Comparison of ENCODE assay signal across 8 cellular contexts in genomic region chr12:122366685-122367475, GRCh38. TPM values are rescaled to one million over a fixed set of nuclear protein-coding genes. Genes with fewer than 3 reads are reported as not detected.
DNase-seq lines count a peak whose midpoint lies in the region; ATAC-seq and TF ChIP-seq lines count a peak whose summit lies in the region.

No MANE protein-coding gene starts in this region.

- DNase-seq in COLO668 (lab: John Stamatoyannopoulos, UW; ENCODE audit: unreplicated experiment) = peak; percentile 10
- DNase-seq in M059J (ENCODE audit: low read depth) = peak; percentile 87
- no peak for DNase-seq in chondrocyte (ENCODE audit: low spot score)
- no peak for DNase-seq in vagina (ENCODE audit: extremely low spot score in 2 of 2)
- DNase-seq in effector CD8-positive, alpha-beta T cell (lab: John Stamatoyannopoulos, UW) = no peak
- DNase-seq in NCI-H1417 (lab: John Stamatoyannopoulos, UW) = no peak

- intact Hi-C loops in vagina (cut with DNase I) = no loop called here

- peak overlapping the region in 1 of 2 donors; percentile 20 for H3K27ac ChIP-seq in liver (ENCODE audit: low read depth in 1 of 2, low read length in 2 of 2)
- H3K27ac ChIP-seq in vagina = peak overlapping the region; percentile 72

- peaks cover 47% of the 10 kb centered on the region for H3K4me1 Mint-ChIP-seq in chondrocyte (ENCODE audit: low read depth)

- WGBS in liver = 74% methylated on average over 3 of the region's 3 CpGs

- no peak for TF ChIP-seq POLR2A in vagina (IDR thresholded peaks at IDR 0.05)

- peak overlapping the region; percentile 16 for H3K4me3 Mint-ChIP-seq in chondrocyte (ENCODE audit: unreplicated experiment)

- H3K4me3 ChIP-seq in liver (ENCODE audit: low read depth in 1 of 3, low read length in 3 of 3) = no peak overlapping the region
- H3K4me3 ChIP-seq in vagina = no peak overlapping the region

- H3K9me3 ChIP-seq in liver (ENCODE audit: control insufficient read depth in 4 of 4, low read length in 3 of 4) (no peaks in the 10 kb centered on the region), vagina (no peaks in the 10 kb centered on the region)

- peaks cover 16% of the 10 kb centered on the region for H3K36me3 Mint-ChIP-seq in chondrocyte (ENCODE audit: low read depth)

- H3K9ac ChIP-seq in liver (ENCODE audit: low read depth in 1 of 2, low read length in 2 of 2) = no peak overlapping the region

- H3K4me1 ChIP-seq in liver (ENCODE audit: control insufficient read depth in 4 of 4, insufficient read depth in 4 of 4, low read length in 3 of 4) (peaks cover 0 to 9% (median 2%) of the 10 kb centered on the region in 4 donors), vagina (peaks cover 40% of the 10 kb centered on the region)

- no peaks in the 10 kb centered on the region for H3K9me3 Mint-ChIP-seq in chondrocyte (ENCODE audit: low read depth)

- H3K27ac Mint-ChIP-seq in chondrocyte (ENCODE audit: unreplicated experiment) = peak overlapping the region; percentile 93

- H3K27me3 ChIP-seq in liver (ENCODE audit: control insufficient read depth in 4 of 4, insufficient read depth in 4 of 4, low read length in 3 of 4) (no peaks in the 10 kb centered on the region), vagina (no peaks in the 10 kb centered on the region)

- H3K27me3 Mint-ChIP-seq in chondrocyte (ENCODE audit: low read depth) = no peaks in the 10 kb centered on the region

- TF ChIP-seq RAD21 in liver (IDR thresholded peaks at IDR 0.05) = no peak

- ATAC-seq in HG03442 (IDR thresholded peaks at IDR 0.05; ENCODE audit: unreplicated experiment) = no peak

- TF ChIP-seq CTCF in chondrocyte (IDR thresholded peaks at IDR 0.05) (no peak), liver (IDR thresholded peaks at IDR 0.05; ENCODE audit: low read depth, low read length, missing input control) (no peak), vagina (IDR thresholded peaks at IDR 0.05) (no peak)

- H3K36me3 ChIP-seq in liver (ENCODE audit: control insufficient read depth in 4 of 4, insufficient read depth in 3 of 4, low read depth in 1 of 4, low read length in 3 of 4) = peaks cover 0 to 32% (median 6%) of the 10 kb centered on the region in 4 donors
- H3K36me3 ChIP-seq in vagina = peaks cover 0 to 18% of the 10 kb centered on the region in 2 donors

TF ChIP-seq in liver, 16 proteins besides CTCF, POLR2A, EP300 and RAD21:
- TF ChIP-seq RXRA (IDR thresholded peaks at IDR 0.05) (no peak), YY1 (IDR thresholded peaks at IDR 0.05) (no peak), REST (IDR thresholded peaks at IDR 0.05) (no peak), HNF4G (IDR thresholded peaks at IDR 0.05) (no peak), SP1 (IDR thresholded peaks at IDR 0.05) (no peak), FOXA2 (IDR thresholded peaks at IDR 0.05) (no peak), ATF3 (IDR thresholded peaks at IDR 0.05) (peak; percentile 38), JUND (IDR thresholded peaks at IDR 0.05) (peak; percentile 24 to 52), TAF1 (conservative IDR thresholded peaks at IDR 0.05) (no peak), GABPA (IDR thresholded peaks at IDR 0.05 in 1 of 2, conservative IDR thresholded peaks at IDR 0.05 in 1 of 2) (no peak), HNF4A (conservative IDR thresholded peaks at IDR 0.05) (no peak)
TF ChIP-seq in liver: peak in this region for 2.

RNA-seq across cellular contexts. Expression of gene CLIP1, which starts 55.6 kb away (rescaled TPM):
- total RNA-seq in M059J (2014; rRNA removed; shearing (Covaris generic)) = 20.4 and 33.3 TPM in 2 replicates
- total RNA-seq in chondrocyte (74.1 to 101 TPM (median 94.7 TPM) in 3 replicates), liver (10 to 100 TPM; 19.9 to 41.9 TPM), vagina (135 TPM)
- polyA plus RNA-seq in liver = 10 to 100 TPM; 13.0 to 32.2 TPM

Comparison
In these comparisons a context has a peak if more than half of its experiments do, and no peak if none do; other contexts are left out.
1. DNase-seq: peak in COLO668 (single experiment) and M059J (single experiment); none in chondrocyte (single experiment), vagina (0 of 2), effector CD8-positive, alpha-beta T cell (single experiment) and NCI-H1417 (0 of 3).